ENCODE assay signal across 9 cellular contexts in genomic region chr6:5259428-5259827, GRCh38. TPM values are rescaled to one million over a fixed set of nuclear protein-coding genes. Genes with fewer than 3 reads are reported as not detected.
DNase-seq lines count a peak whose midpoint lies in the region; ATAC-seq and TF ChIP-seq lines count a peak whose summit lies in the region.
"Had no signal": no experiment of that assay in that cellular context is flagged by ENCODE, and none has a peak within 500 bp of the region (broad histone marks: within the 10 kb centered on the region; RNA-seq: fewer than 3 reads in every experiment).

No MANE protein-coding gene starts in this region.

- no peaks in the 10 kb centered on the region for H3K36me3 ChIP-seq in stomach smooth muscle (ENCODE audit: control insufficient read depth in 2 of 2, insufficient read depth in 2 of 2, low read length in 2 of 2)

- H3K4me1 ChIP-seq in stomach smooth muscle (ENCODE audit: control insufficient read depth, insufficient read depth, low read length) = peaks cover 18% of the 10 kb centered on the region

- POLR2A ChIA-PET in WTC11 (lab: Charles Lee) = interaction anchor here (0.6 kb wide), 1 partner anchor 40 kb away, joined by 3 read pairs; no protein-coding TSS in a partner anchor

- no peak for DNase-seq in activated CD8-positive, alpha-beta memory T cell treated with anti-CD3 and anti-CD28 coated beads, Interleukin-2, amount 10 ng/mL, durations not matched to agents 7 days and 5 days
- DNase-seq in activated CD8-positive, alpha-beta memory T cell treated with anti-CD3 and anti-CD28 coated beads, Interleukin-2, amount 50 U/mL, for 4 hours = no peak
- DNase-seq in WTC11 (ENCODE audit: low spot score) (no peak), NCI-H69 (lab: John Stamatoyannopoulos, UW) (no peak)
- DNase-seq in activated CD8-positive, alpha-beta memory T cell treated with anti-CD3 and anti-CD28 coated beads for 24 hours = no peak
- DNase-seq: activated gamma-delta T cell treated with Interleukin-2 at 50 U/mL for 16 hours had no signal

- no peak overlapping the region for H3K27ac ChIP-seq in stomach smooth muscle (ENCODE audit: low read length)

- no peak for TF ChIP-seq POLR2A in GM18505 (IDR thresholded peaks at IDR 0.05; ENCODE audit: borderline replicate concordance, extremely low read depth, insufficient read depth, insufficient read length)

- no peaks in the 10 kb centered on the region for H3K9me3 ChIP-seq in stomach smooth muscle (ENCODE audit: control insufficient read depth in 2 of 2, low read length in 2 of 2)

- TF ChIP-seq CTCF in WTC11 (IDR thresholded peaks at IDR 0.05) = no peak

- CTCF ChIA-PET in activated CD8-positive, alpha-beta memory T cell treated with anti-CD3 and anti-CD28 coated beads, Interleukin-2, amount 10 ng/mL, durations not matched to agents 7 days and 5 days (lab: Charles Lee) = interaction anchor here (1.0 kb wide), 1 partner anchor 85 kb away, joined by 4 read pairs; no protein-coding TSS in a partner anchor
- CTCF ChIA-PET in WTC11 (lab: Charles Lee) = no interaction called here

- H3K4me3 Mint-ChIP-seq in activated CD8-positive, alpha-beta memory T cell treated with anti-CD3 and anti-CD28 coated beads, Interleukin-2, amount 10 ng/mL, durations not matched to agents 7 days and 5 days = peak overlapping the region; percentile 92
- peak overlapping the region; percentile 88 for H3K4me3 Mint-ChIP-seq in WTC11

- no peak for ATAC-seq in activated CD8-positive, alpha-beta memory T cell treated with anti-CD3 and anti-CD28 coated beads, Interleukin-2, amount 10 ng/mL, durations not matched to agents 7 days and 5 days
- no peak for ATAC-seq in WTC11
- ATAC-seq in GM18505 (IDR thresholded peaks at IDR 0.05; ENCODE audit: unreplicated experiment) = no peak

- H3K27me3 ChIP-seq in stomach smooth muscle (ENCODE audit: control insufficient read depth in 1 of 2, insufficient read depth in 2 of 2, low read length in 2 of 2) = no peaks in the 10 kb centered on the region

- no peak overlapping the region for H3K9ac ChIP-seq in stomach smooth muscle (ENCODE audit: low read length in 2 of 2)

- H3K27ac Mint-ChIP-seq in activated CD8-positive, alpha-beta memory T cell treated with anti-CD3 and anti-CD28 coated beads, Interleukin-2, amount 10 ng/mL, durations not matched to agents 7 days and 5 days = peak overlapping the region; percentile 97
- H3K27ac Mint-ChIP-seq in WTC11 = peak overlapping the region; percentile 97

- peaks cover 26% of the 10 kb centered on the region for H3K36me3 Mint-ChIP-seq in activated CD8-positive, alpha-beta memory T cell treated with anti-CD3 and anti-CD28 coated beads, Interleukin-2, amount 10 ng/mL, durations not matched to agents 7 days and 5 days
- H3K36me3 Mint-ChIP-seq in WTC11 = peaks cover 11% of the 10 kb centered on the region

- peak overlapping the region; percentile 87 for H3K4me3 ChIP-seq in iPS-11a (ENCODE audit: low read depth, low read length)
- H3K4me3 ChIP-seq in stomach smooth muscle (ENCODE audit: low read length in 2 of 2) = peak overlapping the region; percentile 92 to 98

- H3K9me3 Mint-ChIP-seq in activated CD8-positive, alpha-beta memory T cell treated with anti-CD3 and anti-CD28 coated beads, Interleukin-2, amount 10 ng/mL, durations not matched to agents 7 days and 5 days (ENCODE audit: low read depth) = no peaks in the 10 kb centered on the region
- H3K9me3 Mint-ChIP-seq in WTC11 = peaks cover 6% of the 10 kb centered on the region

- peaks cover 45% of the 10 kb centered on the region for H3K4me1 Mint-ChIP-seq in activated CD8-positive, alpha-beta memory T cell treated with anti-CD3 and anti-CD28 coated beads, Interleukin-2, amount 10 ng/mL, durations not matched to agents 7 days and 5 days
- peaks cover 6% of the 10 kb centered on the region for H3K4me1 Mint-ChIP-seq in WTC11

- no peaks in the 10 kb centered on the region for H3K27me3 Mint-ChIP-seq in activated CD8-positive, alpha-beta memory T cell treated with anti-CD3 and anti-CD28 coated beads, Interleukin-2, amount 10 ng/mL, durations not matched to agents 7 days and 5 days
- no peaks in the 10 kb centered on the region for H3K27me3 Mint-ChIP-seq in WTC11 (ENCODE audit: low read depth)

TF ChIP-seq in WTC11, 78 proteins besides CTCF, POLR2A, EP300 and RAD21:
- TF ChIP-seq ARID4B (CRISPR knock-in tag; IDR thresholded peaks at IDR 0.05; ENCODE audit: borderline replicate concordance) = no peak
- no peak for TF ChIP-seq FOXK1 (CRISPR knock-in tag; IDR thresholded peaks at IDR 0.05)
- no peak for TF ChIP-seq EMX1 (CRISPR knock-in tag; IDR thresholded peaks at IDR 0.05)
- no peak for TF ChIP-seq TP53 (CRISPR knock-in tag; IDR thresholded peaks at IDR 0.05)
- no peak for TF ChIP-seq ZNF138 (CRISPR knock-in tag; conservative IDR thresholded peaks at IDR 0.05)
- TF ChIP-seq HMGA2 (CRISPR knock-in tag; IDR thresholded peaks at IDR 0.05) = no peak
- TF ChIP-seq GRHL2 (CRISPR knock-in tag; IDR thresholded peaks at IDR 0.05; ENCODE audit: insufficient replicate concordance, severe bottlenecking) = no peak
- TF ChIP-seq IRF2 (CRISPR knock-in tag; IDR thresholded peaks at IDR 0.05; ENCODE audit: borderline replicate concordance, low read depth) = no peak
- no peak for TF ChIP-seq JAZF1 (CRISPR knock-in tag; IDR thresholded peaks at IDR 0.05)

RNA-seq across cellular contexts. Expression of gene LYRM4, which starts 1.3 kb away (rescaled TPM):
- total RNA-seq in activated CD8-positive, alpha-beta memory T cell treated with anti-CD3 and anti-CD28 coated beads, Interleukin-2, amount 10 ng/mL, durations not matched to agents 7 days and 5 days = 10 to 100 TPM; 36.4 to 39.6 TPM
- total RNA-seq in WTC11 (2021) = 47.3 to 49.7 TPM (median 48.3 TPM) in 3 replicates

RNA-seq across cellular contexts. Expression of gene FARS2, which starts 1.9 kb away (rescaled TPM):
- 10 to 100 TPM; 23.2 to 28.3 TPM for total RNA-seq in activated CD8-positive, alpha-beta memory T cell treated with anti-CD3 and anti-CD28 coated beads, Interleukin-2, amount 10 ng/mL, durations not matched to agents 7 days and 5 days
- 10.7 to 15.0 TPM (median 11.3 TPM) in 3 replicates for total RNA-seq in WTC11 (2021)
